Comparison of ENCODE assay signal across 25 cellular contexts in genomic region chr2:23241611-23242245, GRCh38.
DNase-seq lines count a peak whose midpoint lies in the region; ATAC-seq and TF ChIP-seq lines count a peak whose summit lies in the region.
"Had no signal": no experiment of that assay in that cellular context is flagged by ENCODE, and none has a peak within 500 bp of the region (broad histone marks: within the 10 kb centered on the region; RNA-seq: fewer than 3 reads in every experiment).

No MANE protein-coding gene starts in this region.

- no peak overlapping the region for H3K4me2 ChIP-seq in osteoblast (ENCODE audit: insufficient read depth, low read length)

- H3K4me3 Mint-ChIP-seq in endodermal cell, result no peak overlapping the region
- H3K4me3 Mint-ChIP-seq: activated CD4-positive, alpha-beta T cell treated with anti-CD3 and anti-CD28 coated beads, Interleukin-2, amount 10 ng/mL, durations not matched to agents 7 days and 5 days; activated CD8-positive, alpha-beta memory T cell treated with anti-CD3 and anti-CD28 coated beads, Interleukin-2, amount 10 ng/mL, durations not matched to agents 7 days and 5 days; activated naive CD4-positive, alpha-beta T cell treated with anti-CD3 and anti-CD28 coated beads for 36 hours; activated T-cell treated with anti-CD3 and anti-CD28 coated beads, Interleukin-2, amount 50 U/mL, for 72 hours; naive B cell; stimulated activated memory B cell treated with anti-CD40 and anti-IgM and Interleukin-4, amounts not matched to agents 10 μg/mL and 1 μg/mL and 100 μg/mL, for 72 hours; T-helper 2 cell treated with Interferon-gamma antibody and Interleukin-4, amounts not matched to agents 5 μg/mL and 100 μg/mL, for 36 hours had no signal

- H3K27me3 ChIP-seq in osteoblast (ENCODE audit: insufficient read depth, low read length) (no peaks in the 10 kb centered on the region), endodermal cell (ENCODE audit: control insufficient read depth, insufficient read depth, low read length, poor library complexity, severe bottlenecking) (no peaks in the 10 kb centered on the region)
- H3K27me3 ChIP-seq: cardiac muscle cell, spleen, suprapubic skin had no signal

- no peak overlapping the region for H3K27ac Mint-ChIP-seq in endodermal cell
- H3K27ac Mint-ChIP-seq: activated CD4-positive, alpha-beta T cell treated with anti-CD3 and anti-CD28 coated beads, Interleukin-2, amount 10 ng/mL, durations not matched to agents 7 days and 5 days; activated CD8-positive, alpha-beta memory T cell treated with anti-CD3 and anti-CD28 coated beads, Interleukin-2, amount 10 ng/mL, durations not matched to agents 7 days and 5 days; activated naive CD4-positive, alpha-beta T cell treated with anti-CD3 and anti-CD28 coated beads for 36 hours; activated T-cell treated with anti-CD3 and anti-CD28 coated beads, Interleukin-2, amount 50 U/mL, for 72 hours; stimulated activated memory B cell treated with anti-CD40 and anti-IgM and Interleukin-4, amounts not matched to agents 10 μg/mL and 1 μg/mL and 100 μg/mL, for 72 hours; T-helper 2 cell treated with Interferon-gamma antibody and Interleukin-4, amounts not matched to agents 5 μg/mL and 100 μg/mL, for 36 hours had no signal

- WGBS in endodermal cell (ENCODE audit: insufficient coverage in 1 of 2, insufficient read length in 1 of 2), 2 experiments, result 81 to 89% methylated on average over 10 to 12 of the region's 12 CpGs

- H2AFZ ChIP-seq in osteoblast (ENCODE audit: low read length), result no peak overlapping the region

- no peak overlapping the region for H3K9ac ChIP-seq in endodermal cell (ENCODE audit: extremely low read depth, low read length, poor library complexity, severe bottlenecking)

- H3K27ac ChIP-seq in osteoblast (ENCODE audit: low read depth, low read length), result no peak overlapping the region
- no peak overlapping the region for H3K27ac ChIP-seq in endodermal cell (ENCODE audit: low read depth, low read length)
- H3K27ac ChIP-seq: C4-2B, cardiac muscle cell, spleen, suprapubic skin had no signal

- no peaks in the 10 kb centered on the region for H3K27me3 Mint-ChIP-seq in endodermal cell (ENCODE audit: insufficient read depth)
- H3K27me3 Mint-ChIP-seq: activated CD8-positive, alpha-beta memory T cell treated with anti-CD3 and anti-CD28 coated beads, Interleukin-2, amount 10 ng/mL, durations not matched to agents 7 days and 5 days; stimulated activated memory B cell treated with anti-CD40 and anti-IgM and Interleukin-4, amounts not matched to agents 10 μg/mL and 1 μg/mL and 100 μg/mL, for 72 hours had no signal

- DNase-seq in ELF-1 (ENCODE audit: low read depth, low spot score), result peak; percentile 31
- peak; percentile 16 for DNase-seq in NCI-H2171 (lab: John Stamatoyannopoulos, UW)
- DNase-seq in epithelial cell of proximal tubule (ENCODE audit: low read depth), result peak; percentile 9
- peak; percentile 77 for DNase-seq in osteoblast (ENCODE audit: insufficient read length, low spot score, missing footprints)
- DNase-seq in endodermal cell, result no peak
- DNase-seq in KG1 (lab: John Stamatoyannopoulos, UW), result no peak
- DNase-seq: activated CD4-positive, alpha-beta T cell treated with anti-CD3 and anti-CD28 coated beads, Interleukin-2, amount 10 ng/mL, durations not matched to agents 7 days and 5 days; activated CD8-positive, alpha-beta memory T cell treated with anti-CD3 and anti-CD28 coated beads, Interleukin-2, amount 10 ng/mL, durations not matched to agents 7 days and 5 days; activated naive CD4-positive, alpha-beta T cell treated with anti-CD3 and anti-CD28 coated beads for 36 hours; activated T-cell treated with anti-CD3 and anti-CD28 coated beads, Interleukin-2, amount 50 U/mL, for 72 hours; amygdala; kidney glomerular epithelial cell; mesenchymal stem cell; naive B cell; NCI-H1436 treated with DMSO at 0.1 percent for 48 hours; spleen; stimulated activated CD4-positive, alpha-beta T cell treated with anti-CD3 and anti-CD28 coated beads, Interleukin-2, amount 100 ng/mL, for 48 hours had no signal

- peaks cover 14% of the 10 kb centered on the region for H3K4me1 Mint-ChIP-seq in endodermal cell
- H3K4me1 Mint-ChIP-seq: activated CD4-positive, alpha-beta T cell treated with anti-CD3 and anti-CD28 coated beads, Interleukin-2, amount 10 ng/mL, durations not matched to agents 7 days and 5 days; activated CD8-positive, alpha-beta memory T cell treated with anti-CD3 and anti-CD28 coated beads, Interleukin-2, amount 10 ng/mL, durations not matched to agents 7 days and 5 days; naive B cell; stimulated activated memory B cell treated with anti-CD40 and anti-IgM and Interleukin-4, amounts not matched to agents 10 μg/mL and 1 μg/mL and 100 μg/mL, for 72 hours had no signal

- no peaks in the 10 kb centered on the region for H3K79me2 ChIP-seq in osteoblast (ENCODE audit: insufficient read depth, low read length)

- H3K36me3 ChIP-seq in osteoblast (ENCODE audit: insufficient read depth, low read length) (no peaks in the 10 kb centered on the region), endodermal cell (ENCODE audit: control insufficient read depth, insufficient read depth, low read length) (no peaks in the 10 kb centered on the region)
- H3K36me3 ChIP-seq: cardiac muscle cell, spleen, suprapubic skin had no signal

- H3K4me3 ChIP-seq in epithelial cell of proximal tubule (ENCODE audit: low read depth, low read length) (no peak overlapping the region), osteoblast (ENCODE audit: insufficient read depth, low read length) (no peak overlapping the region), endodermal cell (ENCODE audit: low read length) (no peak overlapping the region)
- H3K4me3 ChIP-seq: cardiac muscle cell, coronary artery, spleen, suprapubic skin had no signal

- no peaks in the 10 kb centered on the region for H3K36me3 Mint-ChIP-seq in endodermal cell (ENCODE audit: low read depth)
- H3K36me3 Mint-ChIP-seq: activated CD8-positive, alpha-beta memory T cell treated with anti-CD3 and anti-CD28 coated beads, Interleukin-2, amount 10 ng/mL, durations not matched to agents 7 days and 5 days; naive B cell; stimulated activated memory B cell treated with anti-CD40 and anti-IgM and Interleukin-4, amounts not matched to agents 10 μg/mL and 1 μg/mL and 100 μg/mL, for 72 hours had no signal

- H3K9me3 Mint-ChIP-seq in endodermal cell, result no peaks in the 10 kb centered on the region
- H3K9me3 Mint-ChIP-seq: activated CD4-positive, alpha-beta T cell treated with anti-CD3 and anti-CD28 coated beads, Interleukin-2, amount 10 ng/mL, durations not matched to agents 7 days and 5 days; activated naive CD4-positive, alpha-beta T cell treated with anti-CD3 and anti-CD28 coated beads for 36 hours; activated T-cell treated with anti-CD3 and anti-CD28 coated beads, Interleukin-2, amount 50 U/mL, for 72 hours; stimulated activated memory B cell treated with anti-CD40 and anti-IgM and Interleukin-4, amounts not matched to agents 10 μg/mL and 1 μg/mL and 100 μg/mL, for 72 hours; T-helper 2 cell treated with Interferon-gamma antibody and Interleukin-4, amounts not matched to agents 5 μg/mL and 100 μg/mL, for 36 hours had no signal

- ATAC-seq in GM18909 (IDR thresholded peaks at IDR 0.05; ENCODE audit: poor library complexity, unreplicated experiment), result no peak
- ATAC-seq in esophagus mucosa, result no peak
- ATAC-seq: activated CD8-positive, alpha-beta memory T cell treated with anti-CD3 and anti-CD28 coated beads, Interleukin-2, amount 10 ng/mL, durations not matched to agents 7 days and 5 days; activated T-cell treated with anti-CD3 and anti-CD28 coated beads, Interleukin-2, amount 50 U/mL, for 72 hours; stimulated activated memory B cell treated with anti-CD40 and anti-IgM and Interleukin-4, amounts not matched to agents 10 μg/mL and 1 μg/mL and 100 μg/mL, for 72 hours had no signal

- H4K20me1 ChIP-seq in osteoblast (ENCODE audit: insufficient read depth, low read length), result no peaks in the 10 kb centered on the region

- H3K4me1 ChIP-seq in osteoblast (ENCODE audit: insufficient read depth, low read length) (no peaks in the 10 kb centered on the region), endodermal cell (ENCODE audit: control insufficient read depth, insufficient read depth, low read length) (peaks cover 10% of the 10 kb centered on the region)
- H3K4me1 ChIP-seq: spleen had no signal

- H3K9me3 ChIP-seq in osteoblast (ENCODE audit: low read depth, low read length), result no peaks in the 10 kb centered on the region
- H3K9me3 ChIP-seq in endodermal cell (ENCODE audit: control insufficient read depth, low read length), result no peaks in the 10 kb centered on the region
- H3K9me3 ChIP-seq: spleen, suprapubic skin had no signal

- TF ChIP-seq CTCF in epithelial cell of proximal tubule (conservative IDR thresholded peaks at IDR 0.05; ENCODE audit: low read depth, low read length) (no peak), osteoblast (IDR thresholded peaks at IDR 0.05; ENCODE audit: extremely low read depth, low read depth, low read length) (no peak), endodermal cell (conservative IDR thresholded peaks at IDR 0.05) (no peak)

Comparison
In these comparisons a context has a peak if more than half of its experiments do, and no peak if none do; other contexts are left out.
1. DNase-seq: peak in ELF-1 (single experiment), NCI-H2171 (single experiment), epithelial cell of proximal tubule (single experiment) and osteoblast (single experiment); none in endodermal cell (single experiment) and KG1 (single experiment).